32 cellular contexts compared by ENCODE assay signal in genomic region chr11:6813651-6814050, GRCh38. TPM values are rescaled to one million over a fixed set of nuclear protein-coding genes. Genes with fewer than 3 reads are reported as not detected.
"Had no signal": no experiment of that assay in that cellular context is flagged by ENCODE, and none has a peak within 500 bp of the region (broad histone marks: within the 10 kb centered on the region; RNA-seq: fewer than 3 reads in every experiment).

No MANE protein-coding gene starts in this region.

- H3K36me3 Mint-ChIP-seq: activated naive CD4-positive, alpha-beta T cell treated with anti-CD3 and anti-CD28 coated beads, Interleukin-2, amount 50 U/mL, for 72 hours; natural killer cell had no signal

- H3K9me3 Mint-ChIP-seq: activated CD8-positive, alpha-beta T cell treated with anti-CD3 and anti-CD28 coated beads for 36 hours; activated naive CD4-positive, alpha-beta T cell treated with anti-CD3 and anti-CD28 coated beads, Interleukin-2, amount 50 U/mL, for 72 hours; activated T-cell treated with anti-CD3 and anti-CD28 coated beads, Interleukin-2, amount 50 U/mL, for 4 hours; activated T-helper 17 cell treated with anti-CD3 and anti-CD28 coated beads, Interleukin-2, amount 50 U/mL, for 72 hours; natural killer cell had no signal

- H3K27ac Mint-ChIP-seq: activated CD8-positive, alpha-beta T cell treated with anti-CD3 and anti-CD28 coated beads for 36 hours; activated naive CD4-positive, alpha-beta T cell treated with anti-CD3 and anti-CD28 coated beads, Interleukin-2, amount 50 U/mL, for 72 hours; activated T-helper 17 cell treated with anti-CD3 and anti-CD28 coated beads, Interleukin-2, amount 50 U/mL, for 72 hours; natural killer cell had no signal

- ATAC-seq: activated CD4-positive, CD25-positive, alpha-beta regulatory T cell treated with anti-CD3 and anti-CD28 coated beads, Interleukin-2, amount 50 U/mL, for 24 hours; activated CD8-positive, alpha-beta T cell treated with anti-CD3 and anti-CD28 coated beads for 36 hours; activated naive CD4-positive, alpha-beta T cell treated with anti-CD3 and anti-CD28 coated beads, Interleukin-2, amount 50 U/mL, for 72 hours; activated T-cell treated with anti-CD3 and anti-CD28 coated beads, Interleukin-2, amount 50 U/mL, for 4 hours; activated T-helper 17 cell treated with anti-CD3 and anti-CD28 coated beads, Interleukin-2, amount 50 U/mL, for 72 hours; gastroesophageal sphincter; heart left ventricle; natural killer cell had no signal

- H3K4me3 Mint-ChIP-seq: activated CD8-positive, alpha-beta T cell treated with anti-CD3 and anti-CD28 coated beads for 36 hours; activated T-cell treated with anti-CD3 and anti-CD28 coated beads, Interleukin-2, amount 50 U/mL, for 4 hours; activated T-helper 17 cell treated with anti-CD3 and anti-CD28 coated beads, Interleukin-2, amount 50 U/mL, for 72 hours; natural killer cell had no signal

- H3K27me3 ChIP-seq: colonic mucosa, right lobe of liver, tibial nerve had no signal

- H3K9me3 ChIP-seq: colonic mucosa, gastroesophageal sphincter, heart left ventricle, left ventricle myocardium inferior, right lobe of liver, tibial nerve had no signal

- H3K27ac ChIP-seq: colonic mucosa, gastroesophageal sphincter, heart left ventricle, left ventricle myocardium inferior, right lobe of liver, tibial nerve, WERI-Rb-1 had no signal

- H3K36me3 ChIP-seq: colonic mucosa, gastroesophageal sphincter, heart left ventricle, left ventricle myocardium inferior, right lobe of liver, tibial nerve, WERI-Rb-1 had no signal

- H3K4me1 ChIP-seq: colonic mucosa, gastroesophageal sphincter, heart left ventricle, left ventricle myocardium inferior, right lobe of liver, tibial nerve had no signal

- DNase-seq: activated CD4-positive, alpha-beta T cell treated with anti-CD3 and anti-CD28 coated beads for 48 hours; activated CD8-positive, alpha-beta T cell treated with anti-CD3 and anti-CD28 coated beads for 36 hours; activated T-cell treated with anti-CD3 and anti-CD28 coated beads, Interleukin-2, amount 50 U/mL, for 4 hours; colonic mucosa; effector memory CD4-positive, alpha-beta T cell; heart left ventricle; hypothalamus; left ventricle myocardium inferior; mesendoderm; natural killer cell; posterior cingulate gyrus; right lobe of liver; stimulated activated CD4-positive, alpha-beta T cell treated with anti-CD3 and anti-CD28 coated beads, Interleukin-2, amount 100 ng/mL, for 48 hours; stimulated activated naive CD4-positive, alpha-beta T cell treated with Interleukin-2 at 50 U/mL for 16 hours; WERI-Rb-1 had no signal

- H3K4me3 ChIP-seq: colonic mucosa, gastroesophageal sphincter, heart left ventricle, left ventricle myocardium inferior, lung, right lobe of liver, tibial nerve had no signal

RNA-seq across cellular contexts. Expression of gene OR6A2, which starts 14.2 kb away (rescaled TPM):
- total RNA-seq: activated T-cell treated with anti-CD3 and anti-CD28 coated beads, Interleukin-2, amount 50 U/mL, for 4 hours; kidney epithelial cell; left ventricle myocardium inferior; mononuclear cell; natural killer cell had no signal

RNA-seq across cellular contexts. Expression of gene OR2AG1, which starts 30.8 kb away (rescaled TPM):
- total RNA-seq: activated CD8-positive, alpha-beta T cell treated with anti-CD3 and anti-CD28 coated beads for 36 hours; activated naive CD4-positive, alpha-beta T cell treated with anti-CD3 and anti-CD28 coated beads, Interleukin-2, amount 50 U/mL, for 72 hours; activated T-cell treated with anti-CD3 and anti-CD28 coated beads, Interleukin-2, amount 50 U/mL, for 4 hours; activated T-helper 17 cell treated with anti-CD3 and anti-CD28 coated beads, Interleukin-2, amount 50 U/mL, for 72 hours; bronchial epithelial cell; colonic mucosa; dermis microvascular lymphatic vessel endothelial cell; fibroblast of lung; fibroblast of villous mesenchyme; gastroesophageal sphincter; heart left ventricle; kidney epithelial cell; left ventricle myocardium inferior; lung; mononuclear cell; natural killer cell; omental fat pad; right lobe of liver; skeletal muscle tissue; T-helper 1 cell treated with Interleukin-12 subunit alpha and Interleukin-12 subunit beta and Interleukin-4 antibody, amounts not matched to agents 30 ng/mL and 1 ng/mL, for 36 hours; temporal lobe; tibial nerve; ureter had no signal

RNA-seq across cellular contexts. Expression of gene OR10A5, which starts 31.8 kb away (rescaled TPM):
- total RNA-seq: activated CD8-positive, alpha-beta T cell treated with anti-CD3 and anti-CD28 coated beads for 36 hours; activated naive CD4-positive, alpha-beta T cell treated with anti-CD3 and anti-CD28 coated beads, Interleukin-2, amount 50 U/mL, for 72 hours; activated T-cell treated with anti-CD3 and anti-CD28 coated beads, Interleukin-2, amount 50 U/mL, for 4 hours; activated T-helper 17 cell treated with anti-CD3 and anti-CD28 coated beads, Interleukin-2, amount 50 U/mL, for 72 hours; bronchial epithelial cell; colonic mucosa; dermis microvascular lymphatic vessel endothelial cell; fibroblast of lung; fibroblast of villous mesenchyme; gastroesophageal sphincter; heart left ventricle; kidney epithelial cell; left ventricle myocardium inferior; lung; mononuclear cell; natural killer cell; omental fat pad; right lobe of liver; skeletal muscle tissue; T-helper 1 cell treated with Interleukin-12 subunit alpha and Interleukin-12 subunit beta and Interleukin-4 antibody, amounts not matched to agents 30 ng/mL and 1 ng/mL, for 36 hours; temporal lobe; tibial nerve; ureter had no signal

RNA-seq across cellular contexts. Expression of gene OR2AG2, which starts 41.9 kb away (rescaled TPM):
- total RNA-seq: activated naive CD4-positive, alpha-beta T cell treated with anti-CD3 and anti-CD28 coated beads, Interleukin-2, amount 50 U/mL, for 72 hours; gastroesophageal sphincter; heart left ventricle; left ventricle myocardium inferior; natural killer cell; omental fat pad; skeletal muscle tissue; T-helper 1 cell treated with Interleukin-12 subunit alpha and Interleukin-12 subunit beta and Interleukin-4 antibody, amounts not matched to agents 30 ng/mL and 1 ng/mL, for 36 hours had no signal

RNA-seq across cellular contexts. Expression of gene OR10A2, which starts 49.2 kb away (rescaled TPM):
- total RNA-seq: activated CD8-positive, alpha-beta T cell treated with anti-CD3 and anti-CD28 coated beads for 36 hours; activated T-cell treated with anti-CD3 and anti-CD28 coated beads, Interleukin-2, amount 50 U/mL, for 4 hours; activated T-helper 17 cell treated with anti-CD3 and anti-CD28 coated beads, Interleukin-2, amount 50 U/mL, for 72 hours; bronchial epithelial cell; colonic mucosa; dermis microvascular lymphatic vessel endothelial cell; fibroblast of lung; fibroblast of villous mesenchyme; heart left ventricle; kidney epithelial cell; left ventricle myocardium inferior; lung; mononuclear cell; omental fat pad; right lobe of liver; skeletal muscle tissue; T-helper 1 cell treated with Interleukin-12 subunit alpha and Interleukin-12 subunit beta and Interleukin-4 antibody, amounts not matched to agents 30 ng/mL and 1 ng/mL, for 36 hours; temporal lobe; tibial nerve; ureter had no signal
